ENCODE assay signal across 31 cellular contexts in the genomic region with DNA sequence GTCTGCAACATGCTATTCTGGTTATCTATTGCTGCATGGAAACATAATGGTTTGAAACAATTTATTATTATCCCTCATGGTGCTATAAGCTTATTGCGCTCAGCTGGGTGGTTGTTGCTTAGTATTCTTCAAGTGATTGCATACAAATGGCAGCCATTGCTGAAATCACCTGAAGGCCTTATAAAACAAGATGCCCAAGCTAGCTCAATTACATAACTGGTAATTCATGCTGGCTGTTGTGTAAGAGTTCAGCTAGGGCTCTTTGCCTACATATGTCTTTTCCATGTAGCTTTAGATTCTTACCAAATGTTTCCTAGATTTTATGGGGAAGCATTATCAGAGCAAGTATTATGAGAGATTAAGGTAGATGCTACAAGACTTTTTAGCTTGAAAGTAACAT.
"Had no signal": no experiment of that assay in that cellular context is flagged by ENCODE, and none has a peak within 500 bp of the region (broad histone marks: within the 10 kb centered on the region; RNA-seq: fewer than 3 reads in every experiment).

No MANE protein-coding gene starts in this region.

- H3K4me1 ChIP-seq: body of pancreas, esophagus squamous epithelium, gastroesophageal sphincter, heart right ventricle had no signal

- H3K27me3 ChIP-seq: body of pancreas, esophagus squamous epithelium, gastroesophageal sphincter, heart right ventricle had no signal

- H3K9me3 ChIP-seq: body of pancreas, esophagus squamous epithelium, gastroesophageal sphincter, heart right ventricle had no signal

- DNase-seq: activated CD4-positive, alpha-beta memory T cell treated with anti-CD3 and anti-CD28 coated beads, Interleukin-2, amount 10 ng/mL, durations not matched to agents 7 days and 5 days; activated CD4-positive, alpha-beta T cell treated with anti-CD3 and anti-CD28 coated beads for 1 hour; activated CD4-positive, alpha-beta T cell treated with anti-CD3 and anti-CD28 coated beads for 4 hours; activated CD4-positive, alpha-beta T cell treated with anti-CD3 and anti-CD28 coated beads, Interleukin-2, amount 10 ng/mL, durations not matched to agents 7 days and 5 days; activated CD4-positive, alpha-beta T cell treated with anti-CD3 and anti-CD28 coated beads, Interleukin-2, amount 50 U/mL, for 4 hours; activated CD8-positive, alpha-beta memory T cell treated with anti-CD3 and anti-CD28 coated beads, Interleukin-2, amount 50 U/mL, for 48 hours; activated effector memory CD4-positive, alpha-beta T cell treated with Interleukin-2 at 50 U/mL for 16 hours; activated gamma-delta T cell treated with Interleukin-2 at 50 U/mL for 16 hours; activated naive CD4-positive, alpha-beta T cell treated with anti-CD3 and anti-CD28 coated beads, Interleukin-2, amount 50 U/mL, for 16 hours; activated naive CD4-positive, alpha-beta T cell treated with Interleukin-2 at 50 U/mL for 16 hours; activated T-cell treated with anti-CD3 and anti-CD28 coated beads for 4 hours; activated T-cell treated with anti-CD3 and anti-CD28 coated beads, Interleukin-2, amount 50 U/mL, for 4 hours; amniotic stem cell; anterior cingulate cortex; body of pancreas; caudate nucleus; cortex of kidney; dermis blood vessel endothelial cell; effector CD4-positive, alpha-beta T cell; effector memory CD8-positive, alpha-beta T cell; esophagus squamous epithelium; foreskin melanocyte; heart right ventricle; T-helper 1 cell; T-helper 17 cell; T1000 had no signal

- ATAC-seq: activated T-cell treated with anti-CD3 and anti-CD28 coated beads, Interleukin-2, amount 50 U/mL, for 4 hours; activated T-helper 17 cell treated with anti-CD3 and anti-CD28 coated beads, Interleukin-2, amount 50 U/mL, for 72 hours; body of pancreas; effector memory CD8-positive, alpha-beta T cell; gastroesophageal sphincter; heart right ventricle; T-helper 17 cell; WTC11 had no signal

- H3K27ac ChIP-seq: body of pancreas, epithelial cell of prostate, esophagus squamous epithelium, gastroesophageal sphincter, heart right ventricle, VCaP had no signal

- H3K36me3 ChIP-seq: esophagus squamous epithelium, gastroesophageal sphincter, heart right ventricle had no signal

- H3K4me3 ChIP-seq: body of pancreas, esophagus squamous epithelium, gastroesophageal sphincter, heart right ventricle had no signal
